Comparison of ENCODE assay signal across 1 cellular context in genomic region chr5:171667341-171668096, GRCh38.
TF ChIP-seq lines count a peak whose summit lies in the region.

No MANE protein-coding gene starts in this region.

TF ChIP-seq in GM23338, 12 proteins besides CTCF, POLR2A, EP300 and RAD21 (continued from another document):
- TF ChIP-seq, protein P1, sequence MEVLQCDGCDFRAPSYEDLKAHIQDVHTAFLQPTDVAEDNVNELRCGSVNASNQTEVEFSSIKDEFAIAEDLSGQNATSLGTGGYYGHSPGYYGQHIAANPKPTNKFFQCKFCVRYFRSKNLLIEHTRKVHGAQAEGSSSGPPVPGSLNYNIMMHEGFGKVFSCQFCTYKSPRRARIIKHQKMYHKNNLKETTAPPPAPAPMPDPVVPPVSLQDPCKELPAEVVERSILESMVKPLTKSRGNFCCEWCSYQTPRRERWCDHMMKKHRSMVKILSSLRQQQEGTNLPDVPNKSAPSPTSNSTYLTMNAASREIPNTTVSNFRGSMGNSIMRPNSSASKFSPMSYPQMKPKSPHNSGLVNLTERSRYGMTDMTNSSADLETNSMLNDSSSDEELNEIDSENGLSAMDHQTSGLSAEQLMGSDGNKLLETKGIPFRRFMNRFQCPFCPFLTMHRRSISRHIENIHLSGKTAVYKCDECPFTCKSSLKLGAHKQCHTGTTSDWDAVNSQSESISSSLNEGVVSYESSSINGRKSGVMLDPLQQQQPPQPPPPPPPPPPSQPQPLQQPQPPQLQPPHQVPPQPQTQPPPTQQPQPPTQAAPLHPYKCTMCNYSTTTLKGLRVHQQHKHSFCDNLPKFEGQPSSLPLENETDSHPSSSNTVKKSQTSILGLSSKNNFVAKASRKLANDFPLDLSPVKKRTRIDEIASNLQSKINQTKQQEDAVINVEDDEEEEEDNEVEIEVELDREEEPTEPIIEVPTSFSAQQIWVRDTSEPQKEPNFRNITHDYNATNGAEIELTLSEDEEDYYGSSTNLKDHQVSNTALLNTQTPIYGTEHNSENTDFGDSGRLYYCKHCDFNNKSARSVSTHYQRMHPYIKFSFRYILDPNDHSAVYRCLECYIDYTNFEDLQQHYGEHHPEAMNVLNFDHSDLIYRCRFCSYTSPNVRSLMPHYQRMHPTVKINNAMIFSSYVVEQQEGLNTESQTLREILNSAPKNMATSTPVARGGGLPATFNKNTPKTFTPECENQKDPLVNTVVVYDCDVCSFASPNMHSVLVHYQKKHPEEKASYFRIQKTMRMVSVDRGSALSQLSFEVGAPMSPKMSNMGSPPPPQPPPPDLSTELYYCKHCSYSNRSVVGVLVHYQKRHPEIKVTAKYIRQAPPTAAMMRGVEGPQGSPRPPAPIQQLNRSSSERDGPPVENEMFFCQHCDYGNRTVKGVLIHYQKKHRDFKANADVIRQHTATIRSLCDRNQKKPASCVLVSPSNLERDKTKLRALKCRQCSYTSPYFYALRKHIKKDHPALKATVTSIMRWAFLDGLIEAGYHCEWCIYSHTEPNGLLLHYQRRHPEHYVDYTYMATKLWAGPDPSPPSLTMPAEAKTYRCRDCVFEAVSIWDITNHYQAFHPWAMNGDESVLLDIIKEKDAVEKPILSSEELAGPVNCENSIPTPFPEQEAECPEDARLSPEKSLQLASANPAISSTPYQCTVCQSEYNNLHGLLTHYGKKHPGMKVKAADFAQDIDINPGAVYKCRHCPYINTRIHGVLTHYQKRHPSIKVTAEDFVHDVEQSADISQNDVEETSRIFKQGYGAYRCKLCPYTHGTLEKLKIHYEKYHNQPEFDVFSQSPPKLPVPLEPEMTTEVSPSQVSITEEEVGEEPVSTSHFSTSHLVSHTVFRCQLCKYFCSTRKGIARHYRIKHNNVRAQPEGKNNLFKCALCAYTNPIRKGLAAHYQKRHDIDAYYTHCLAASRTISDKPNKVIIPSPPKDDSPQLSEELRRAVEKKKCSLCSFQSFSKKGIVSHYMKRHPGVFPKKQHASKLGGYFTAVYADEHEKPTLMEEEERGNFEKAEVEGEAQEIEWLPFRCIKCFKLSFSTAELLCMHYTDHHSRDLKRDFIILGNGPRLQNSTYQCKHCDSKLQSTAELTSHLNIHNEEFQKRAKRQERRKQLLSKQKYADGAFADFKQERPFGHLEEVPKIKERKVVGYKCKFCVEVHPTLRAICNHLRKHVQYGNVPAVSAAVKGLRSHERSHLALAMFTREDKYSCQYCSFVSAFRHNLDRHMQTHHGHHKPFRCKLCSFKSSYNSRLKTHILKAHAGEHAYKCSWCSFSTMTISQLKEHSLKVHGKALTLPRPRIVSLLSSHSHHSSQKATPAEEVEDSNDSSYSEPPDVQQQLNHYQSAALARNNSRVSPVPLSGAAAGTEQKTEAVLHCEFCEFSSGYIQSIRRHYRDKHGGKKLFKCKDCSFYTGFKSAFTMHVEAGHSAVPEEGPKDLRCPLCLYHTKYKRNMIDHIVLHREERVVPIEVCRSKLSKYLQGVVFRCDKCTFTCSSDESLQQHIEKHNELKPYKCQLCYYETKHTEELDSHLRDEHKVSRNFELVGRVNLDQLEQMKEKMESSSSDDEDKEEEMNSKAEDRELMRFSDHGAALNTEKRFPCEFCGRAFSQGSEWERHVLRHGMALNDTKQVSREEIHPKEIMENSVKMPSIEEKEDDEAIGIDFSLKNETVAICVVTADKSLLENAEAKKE (CRISPR knock-in tag; IDR thresholded peaks at IDR 0.05): no peak
